23 cellular contexts compared by ENCODE assay signal in the genomic region with DNA sequence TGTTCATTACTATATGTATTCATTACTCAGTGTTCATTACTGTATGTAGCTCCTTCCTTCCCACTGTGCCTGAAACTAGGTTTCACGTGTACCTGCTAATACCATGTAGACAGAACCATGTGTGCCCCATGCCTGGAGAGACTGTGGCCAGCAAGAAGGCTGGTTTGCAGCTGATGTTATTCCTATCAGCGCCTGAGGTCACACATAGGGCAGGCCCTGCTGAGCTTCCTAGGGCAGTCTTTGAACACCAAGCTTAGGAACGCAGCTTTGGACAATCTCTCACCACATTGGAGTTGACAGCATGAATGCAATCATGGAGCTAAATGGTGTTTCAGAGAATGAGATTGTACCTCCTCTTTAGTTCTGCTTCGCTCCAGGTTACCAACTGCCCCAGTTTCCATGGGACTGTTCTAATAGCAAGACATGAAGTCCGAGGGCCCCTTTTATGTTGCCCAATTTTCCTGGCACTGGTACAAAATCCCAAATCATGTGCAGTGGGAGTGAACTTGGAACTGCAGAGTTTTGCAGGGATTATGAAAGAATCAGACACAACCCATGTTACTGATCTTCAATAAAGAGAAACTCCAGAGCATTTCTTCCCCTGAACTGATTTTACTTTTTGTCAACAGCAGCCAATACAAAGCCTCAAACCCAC.
DNase-seq lines count a peak whose midpoint lies in the region; TF ChIP-seq lines count a peak whose summit lies in the region.
"Had no signal": no experiment of that assay in that cellular context is flagged by ENCODE, and none has a peak within 500 bp of the region (broad histone marks: within the 10 kb centered on the region; RNA-seq: fewer than 3 reads in every experiment).

No MANE protein-coding gene starts in this region.

- TF ChIP-seq CTCF in fibroblast of the aortic adventitia (IDR thresholded peaks at IDR 0.05; ENCODE audit: insufficient read depth, low read length), result no peak
- TF ChIP-seq CTCF in nephron (IDR thresholded peaks at IDR 0.05; ENCODE audit: unreplicated experiment in 3 of 3), result no peak
- no peak for TF ChIP-seq CTCF in foreskin fibroblast (IDR thresholded peaks at IDR 0.05; ENCODE audit: low read depth, low read length)

- H3K4me1 Mint-ChIP-seq in nephron, result peaks cover 46% of the 10 kb centered on the region
- H3K4me1 Mint-ChIP-seq: activated CD4-positive, alpha-beta memory T cell treated with anti-CD3 and anti-CD28 coated beads, Interleukin-2, amount 10 ng/mL, durations not matched to agents 7 days and 5 days; B cell had no signal

- no peaks in the 10 kb centered on the region for H3K27me3 Mint-ChIP-seq in nephron (ENCODE audit: low read depth)
- H3K27me3 Mint-ChIP-seq: activated CD4-positive, alpha-beta memory T cell treated with anti-CD3 and anti-CD28 coated beads, Interleukin-2, amount 10 ng/mL, durations not matched to agents 7 days and 5 days; natural killer cell treated with Interleukin-12 subunit alpha and Interleukin-12 subunit beta and Interleukin-15 and Interleukin-18, amount 100 ng/mL, for 72 hours; progenitor cell of endocrine pancreas had no signal

- peak; percentile 28 for DNase-seq in NCI-H1092 treated with DMSO at 0.1 percent for 48 hours (lab: John Stamatoyannopoulos, UW)
- DNase-seq in NCI-H1092 (lab: John Stamatoyannopoulos, UW), result no peak
- peak; percentile 19 for DNase-seq in fibroblast of the aortic adventitia (ENCODE audit: low read depth)
- peak; percentile 56 for DNase-seq in ureter (ENCODE audit: low spot score)
- no peak for DNase-seq in DMS53 (lab: John Stamatoyannopoulos, UW)
- no peak for DNase-seq in NCI-H524 treated with DMSO at 0.1 percent for 48 hours (lab: John Stamatoyannopoulos, UW)
- no peak for DNase-seq in foreskin fibroblast
- DNase-seq: activated CD4-positive, alpha-beta memory T cell treated with anti-CD3 and anti-CD28 coated beads, Interleukin-2, amount 10 ng/mL, durations not matched to agents 7 days and 5 days; activated naive CD4-positive, alpha-beta T cell treated with Interleukin-2 at 50 U/mL for 16 hours; mesenchymal stem cell; MV-4-11; NCI-H526 treated with DMSO at 0.1 percent for 48 hours; OCI-M1 had no signal

- peaks cover 8% of the 10 kb centered on the region for H3K36me3 Mint-ChIP-seq in nephron (ENCODE audit: low read depth)
- H3K36me3 Mint-ChIP-seq: natural killer cell treated with Interleukin-12 subunit alpha and Interleukin-12 subunit beta and Interleukin-15 and Interleukin-18, amount 100 ng/mL, for 72 hours; WTC11 had no signal

- H3K4me3 ChIP-seq in fibroblast of the aortic adventitia (ENCODE audit: low read depth, low read length) (no peak overlapping the region), foreskin fibroblast (ENCODE audit: low read depth in 1 of 2, low read length in 2 of 2) (no peak overlapping the region)
- H3K4me3 ChIP-seq: ascending aorta, K562, SJSA1, thoracic aorta had no signal

- H3K4me3 Mint-ChIP-seq in nephron, result no peak overlapping the region
- H3K4me3 Mint-ChIP-seq: activated CD4-positive, alpha-beta memory T cell treated with anti-CD3 and anti-CD28 coated beads, Interleukin-2, amount 10 ng/mL, durations not matched to agents 7 days and 5 days; B cell; natural killer cell treated with Interleukin-12 subunit alpha and Interleukin-12 subunit beta and Interleukin-15 and Interleukin-18, amount 100 ng/mL, for 72 hours; T-helper 2 cell treated with Interferon-gamma antibody and Interleukin-4, amounts not matched to agents 5 μg/mL and 100 μg/mL, for 36 hours; WTC11 had no signal

- peak overlapping the region; percentile 88 to 92 (median 92) for H3K27ac Mint-ChIP-seq in nephron
- H3K27ac Mint-ChIP-seq: activated CD4-positive, alpha-beta memory T cell treated with anti-CD3 and anti-CD28 coated beads, Interleukin-2, amount 10 ng/mL, durations not matched to agents 7 days and 5 days; B cell; natural killer cell treated with Interleukin-12 subunit alpha and Interleukin-12 subunit beta and Interleukin-15 and Interleukin-18, amount 100 ng/mL, for 72 hours; progenitor cell of endocrine pancreas; T-helper 2 cell treated with Interferon-gamma antibody and Interleukin-4, amounts not matched to agents 5 μg/mL and 100 μg/mL, for 36 hours; WTC11 had no signal

- H3K9me3 Mint-ChIP-seq in nephron, result no peaks in the 10 kb centered on the region
- H3K9me3 Mint-ChIP-seq: activated CD4-positive, alpha-beta memory T cell treated with anti-CD3 and anti-CD28 coated beads, Interleukin-2, amount 10 ng/mL, durations not matched to agents 7 days and 5 days; natural killer cell treated with Interleukin-12 subunit alpha and Interleukin-12 subunit beta and Interleukin-15 and Interleukin-18, amount 100 ng/mL, for 72 hours; T-helper 2 cell treated with Interferon-gamma antibody and Interleukin-4, amounts not matched to agents 5 μg/mL and 100 μg/mL, for 36 hours; WTC11 had no signal

Comparison
In these comparisons a context has a peak if more than half of its experiments do, and no peak if none do; other contexts are left out.
1. DNase-seq: peak in NCI-H1092 treated with DMSO at 0.1 percent for 48 hours (single experiment), fibroblast of the aortic adventitia (single experiment) and ureter (single experiment); none in NCI-H1092 (single experiment), DMS53 (single experiment), NCI-H524 treated with DMSO at 0.1 percent for 48 hours (single experiment) and foreskin fibroblast (0 of 2).